In the genomic region with DNA sequence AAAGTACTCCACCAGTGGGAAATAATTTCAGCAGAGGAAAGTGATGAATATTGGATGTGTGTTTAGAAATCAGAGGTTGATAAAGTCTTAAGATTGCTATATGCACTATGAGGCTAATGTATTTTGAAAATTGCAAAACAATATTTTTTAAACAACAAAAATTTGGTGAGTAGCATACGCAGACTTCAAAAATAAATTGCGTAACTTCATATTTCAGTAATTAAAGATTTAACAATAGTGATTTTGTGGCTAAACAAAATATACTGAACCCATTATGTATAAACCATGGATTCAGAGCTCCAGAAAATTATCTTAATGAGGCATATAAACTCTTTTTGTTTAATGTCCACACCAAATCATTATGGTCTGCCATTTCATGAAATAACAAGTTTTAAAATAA, we compare ENCODE assay signal across 18 cellular contexts. TPM values are rescaled to one million over a fixed set of nuclear protein-coding genes. Genes with fewer than 3 reads are reported as not detected.
DNase-seq lines count a peak whose midpoint lies in the region; ATAC-seq, FAIRE-seq and TF ChIP-seq lines count a peak whose summit lies in the region.
"Had no signal": no experiment of that assay in that cellular context is flagged by ENCODE, and none has a peak within 500 bp of the region (broad histone marks: within the 10 kb centered on the region; RNA-seq: fewer than 3 reads in every experiment).

No MANE protein-coding gene starts in this region.

- 99% methylated on average over 2 of the region's 2 CpGs for WGBS in HepG2 (ENCODE audit: low lambda C conversion rate)
- WGBS in right lobe of liver (ENCODE audit: insufficient coverage, low coverage, low lambda C conversion rate, missing lambda C conversion rate): 90% methylated on average over 2 of the region's 2 CpGs
- WGBS in GM23248 (ENCODE audit: low coverage in 1 of 2, low lambda C conversion rate in 2 of 2, missing lambda C conversion rate in 2 of 2), 2 experiments: 97 to 98% methylated on average over 2 of the region's 2 CpGs

- H3K27me3 Mint-ChIP-seq in stimulated activated naive CD8-positive, alpha-beta T cell treated with anti-CD3 and anti-CD28 coated beads, Interleukin-15, amount 100 ng/mL, for 72 hours: no peaks in the 10 kb centered on the region
- H3K27me3 Mint-ChIP-seq in osteocyte (ENCODE audit: unreplicated experiment): no peaks in the 10 kb centered on the region

- H3K27ac Mint-ChIP-seq in stimulated activated naive CD8-positive, alpha-beta T cell treated with anti-CD3 and anti-CD28 coated beads, Interleukin-15, amount 100 ng/mL, for 72 hours: no peak overlapping the region
- H3K27ac Mint-ChIP-seq in osteocyte (ENCODE audit: unreplicated experiment): no peak overlapping the region

- no peak overlapping the region for H2AFZ ChIP-seq in HepG2 (ENCODE audit: low read length)
- H2AFZ ChIP-seq in PC-9: no peak overlapping the region
- H2AFZ ChIP-seq in GM23248: no peak overlapping the region

- H4K20me1 ChIP-seq in HepG2 (ENCODE audit: insufficient read depth, low read length) (no peaks in the 10 kb centered on the region), PC-9 (ENCODE audit: insufficient read depth) (no peaks in the 10 kb centered on the region), GM23248 (ENCODE audit: insufficient read depth) (no peaks in the 10 kb centered on the region)

- H3K9ac ChIP-seq in HepG2 (ENCODE audit: insufficient read depth, low read depth, low read length) (no peak overlapping the region), GM23248 (no peak overlapping the region)
- H3K9ac ChIP-seq: BLaER1 treated with 17β-estradiol and CSF1 and Interleukin-3, amounts not matched to agents 10 nM and 100 nM had no signal

- H3K79me2 ChIP-seq in HepG2 (ENCODE audit: insufficient read depth, low read length) (peaks cover 23% of the 10 kb centered on the region), PC-9 (ENCODE audit: low read depth) (peaks cover 17% of the 10 kb centered on the region), GM23248 (ENCODE audit: insufficient read depth) (peaks cover 12% of the 10 kb centered on the region)

- H3K27me3 ChIP-seq in HepG2 (ENCODE audit: control insufficient read depth in 1 of 2, insufficient read depth in 2 of 2, low read length in 2 of 2) (no peaks in the 10 kb centered on the region; a peak in 1 of 5 replicates), right lobe of liver (no peaks in the 10 kb centered on the region), PC-9 (ENCODE audit: insufficient read depth, low read depth) (no peaks in the 10 kb centered on the region), GM23248 (replicated peaks; ENCODE audit: insufficient read depth) (no peaks in the 10 kb centered on the region)

- BruUV-seq in HepG2 (replicated peaks; lab: Mats Ljungman, UMichigan): no TSS peak
- BruUV-seq in PC-9 (replicated peaks; lab: Mats Ljungman, UMichigan): no TSS peak

- no peaks in the 10 kb centered on the region for H3K9me3 Mint-ChIP-seq in stimulated activated naive CD8-positive, alpha-beta T cell treated with anti-CD3 and anti-CD28 coated beads, Interleukin-15, amount 100 ng/mL, for 72 hours
- no peaks in the 10 kb centered on the region for H3K9me3 Mint-ChIP-seq in osteocyte (ENCODE audit: unreplicated experiment)

- in situ Hi-C loops in HepG2 (cut with HindIII; ENCODE audit: extremely low pct_ligation_motif_present, low pct_unique_long_range_greater_than_20kb): no loop called here
- in situ Hi-C loops in GM23248 (cut with MboI): no loop called here

- CTCF ChIA-PET in HepG2 (lab: Yijun Ruan, JAX; ENCODE audit: low intra/inter-chr PET ratio, low total read pairs): no interaction called here
- CTCF ChIA-PET in PC-9 (lab: Charles Lee): no interaction called here

- POLR2A ChIA-PET in HepG2 (lab: Yijun Ruan, JAX) (no interaction called here), PC-9 (lab: Charles Lee; ENCODE audit: unreplicated experiment) (no interaction called here)

- H3K4me2 ChIP-seq in HepG2 (ENCODE audit: low read depth, low read length) (no peak overlapping the region), PC-9 (0 out of 2 replicates have a peak overlapping the region, but pooled peaks have one; percentile 61), GM23248 (ENCODE audit: unreplicated experiment) (no peak overlapping the region)

- H3K9me3 ChIP-seq in HepG2 (ENCODE audit: low read length): no peaks in the 10 kb centered on the region
- no peaks in the 10 kb centered on the region for H3K9me3 ChIP-seq in right lobe of liver
- H3K9me3 ChIP-seq in PC-9 (ENCODE audit: insufficient read depth, low read depth): no peaks in the 10 kb centered on the region
- no peaks in the 10 kb centered on the region for H3K9me3 ChIP-seq in GM23248 (ENCODE audit: low read depth)
- H3K9me3 ChIP-seq: BLaER1 treated with 17β-estradiol and CSF1 and Interleukin-3, amounts not matched to agents 10 nM and 100 nM; HAP-1; SJCRH30 had no signal

- H3F3A ChIP-seq in PC-9 (ENCODE audit: insufficient read depth, low read depth) (no peaks in the 10 kb centered on the region), GM23248 (ENCODE audit: insufficient read depth) (peaks cover 9% of the 10 kb centered on the region; the same call in 1 of the 2 replicates)

- H3K9me2 ChIP-seq in PC-9 (ENCODE audit: insufficient read depth): no peaks in the 10 kb centered on the region
- H3K9me2 ChIP-seq in GM23248 (ENCODE audit: insufficient read depth): no peaks in the 10 kb centered on the region

- H3K36me3 ChIP-seq in HepG2 (replicated peaks in 1 of 2; ENCODE audit: control insufficient read depth in 1 of 2, insufficient read depth in 2 of 2, low read length in 2 of 2) (no peaks in the 10 kb centered on the region), right lobe of liver (no peaks in the 10 kb centered on the region), PC-9 (ENCODE audit: low read depth) (no peaks in the 10 kb centered on the region), GM23248 (ENCODE audit: low read depth) (no peaks in the 10 kb centered on the region)
- H3K36me3 ChIP-seq: BLaER1 treated with 17β-estradiol and CSF1 and Interleukin-3, amounts not matched to agents 10 nM and 100 nM; HAP-1; SJCRH30 had no signal

- ATAC-seq in HepG2 (no peak), right lobe of liver (no peak)
- no peak for ATAC-seq in stimulated activated naive CD8-positive, alpha-beta T cell treated with anti-CD3 and anti-CD28 coated beads, Interleukin-15, amount 100 ng/mL, for 72 hours
- ATAC-seq: PC-3 had no signal

- FAIRE-seq in HepG2 (lab: Jason Lieb, UNC): no peak
- FAIRE-seq: HTR-8/SVneo had no signal

- DNase-seq in HepG2 (ENCODE audit: low spot score): no peak
- DNase-seq in right lobe of liver: no peak
- no peak for DNase-seq in PC-9
- DNase-seq in medulla oblongata (ENCODE audit: extremely low spot score): peak; percentile 1
- no peak for DNase-seq in T1000 (lab: John Stamatoyannopoulos, UW)
- DNase-seq in GM23248: no peak
- DNase-seq in stimulated activated naive CD8-positive, alpha-beta T cell treated with anti-CD3 and anti-CD28 coated beads, Interleukin-15, amount 100 ng/mL, for 72 hours: no peak
- DNase-seq in osteocyte (ENCODE audit: extremely low spot score, unreplicated experiment): no peak
- DNase-seq: DMS79 treated with DMSO at 0.1 percent for 48 hours, NCI-H1105 treated with DMSO at 0.1 percent for 48 hours, NCI-H1694, NCI-H510A treated with DMSO at 0.1 percent for 48 hours, PC-3, SJCRH30 had no signal

- H3K36me3 Mint-ChIP-seq in osteocyte (ENCODE audit: unreplicated experiment): no peaks in the 10 kb centered on the region

- intact Hi-C loops in HepG2 (cut with micrococcal nuclease; ENCODE audit: unreplicated experiment) (loop anchor here (10.0 kb wide), 1 partner anchor 545 kb away; the partner anchor contains the start of gene FAM200B), right lobe of liver (cut with DNase I) (no loop called here), PC-9 (cut with micrococcal nuclease; ENCODE audit: unreplicated experiment) (loop anchor here (5.0 kb wide), 1 partner anchor 38 kb away; no protein-coding TSS in a partner anchor)

- no peak for TF ChIP-seq EP300 in HepG2 (IDR thresholded peaks at IDR 0.05; ENCODE audit: low read depth in 2 of 2, low read length in 2 of 2)
- TF ChIP-seq EP300 in HepG2 (CRISPR knock-in tag; IDR thresholded peaks at IDR 0.05; ENCODE audit: borderline replicate concordance): no peak

- H3K4me1 ChIP-seq in HepG2 (ENCODE audit: insufficient read depth, low read length) (peaks cover 21% of the 10 kb centered on the region), right lobe of liver (peaks cover 0 to 26% (median 2%) of the 10 kb centered on the region in 4 donors), PC-9 (replicated peaks; ENCODE audit: insufficient read depth) (peaks cover 10% of the 10 kb centered on the region; the same call in 1 of the 2 replicates), GM23248 (ENCODE audit: insufficient read depth) (peaks cover 26% of the 10 kb centered on the region)

- H3K4me1 Mint-ChIP-seq in stimulated activated naive CD8-positive, alpha-beta T cell treated with anti-CD3 and anti-CD28 coated beads, Interleukin-15, amount 100 ng/mL, for 72 hours: peaks cover 50% of the 10 kb centered on the region
- H3K4me1 Mint-ChIP-seq in osteocyte (ENCODE audit: unreplicated experiment): peaks cover 17% of the 10 kb centered on the region

- H3K4me3 ChIP-seq in HepG2 (replicated peaks in 1 of 3; ENCODE audit: insufficient read depth in 1 of 3, low read depth in 2 of 3, low read length in 3 of 3) (no peak overlapping the region), right lobe of liver (no peak overlapping the region), PC-9 (no peak overlapping the region), GM23248 (no peak overlapping the region)
- H3K4me3 ChIP-seq: HAP-1, SJCRH30 had no signal

- H3K4me3 Mint-ChIP-seq in stimulated activated naive CD8-positive, alpha-beta T cell treated with anti-CD3 and anti-CD28 coated beads, Interleukin-15, amount 100 ng/mL, for 72 hours: no peak overlapping the region
- no peak overlapping the region for H3K4me3 Mint-ChIP-seq in osteocyte (ENCODE audit: unreplicated experiment)

- no peak for TF ChIP-seq CTCF in HepG2 (CRISPR knock-in tag; IDR thresholded peaks at IDR 0.05)
- no peak for TF ChIP-seq CTCF in right lobe of liver (IDR thresholded peaks at IDR 0.05)
- TF ChIP-seq CTCF in PC-9 (conservative IDR thresholded peaks at IDR 0.05): no peak
- TF ChIP-seq CTCF in osteocyte (IDR thresholded peaks at IDR 0.05): no peak

- TF ChIP-seq POLR2A in HepG2 (IDR thresholded peaks at IDR 0.05; ENCODE audit: insufficient read depth in 1 of 2, low read depth in 2 of 2, low read length in 2 of 2) (no peak), right lobe of liver (IDR thresholded peaks at IDR 0.05) (no peak)

- TF ChIP-seq RAD21 in HepG2 (CRISPR knock-in tag; IDR thresholded peaks at IDR 0.05): no peak

- H3K27ac ChIP-seq in HepG2 (ENCODE audit: extremely low read length, insufficient read depth, low read length) (no peak overlapping the region), right lobe of liver (no peak overlapping the region), PC-9 (no peak overlapping the region), GM23248 (no peak overlapping the region)
- H3K27ac ChIP-seq: RWPE1, SJCRH30 had no signal

RNA-seq across cellular contexts. Expression of gene TAPT1, which starts 3.3 kb away (rescaled TPM):
- total RNA-seq in HepG2 (2016; rRNA removed; fragmentation: Illumina TruSeq; extraction: Trizol) (16.3 and 24.5 TPM in 2 replicates), right lobe of liver (10 to 100 TPM; 10.8 to 57.3 (median 40.1) TPM), PC-9 (2021) (13.0 and 13.8 TPM in 2 replicates), osteocyte (31.7 and 32.3 TPM in 2 replicates)
- total RNA-seq in HepG2 (2016; cell fraction: cytosol; rRNA removed; fragmentation: Illumina TruSeq; extraction: Trizol; ENCODE audit: low read depth): 3.1 and 5.0 TPM in 2 replicates
- 11.6 and 24.9 TPM in 2 replicates for total RNA-seq in HepG2 (2016; cell fraction: insoluble cytoplasmic fraction; rRNA removed; fragmentation: Illumina TruSeq; extraction: Trizol)
- 10.7 and 11.1 TPM in 2 replicates for total RNA-seq in HepG2 (2016; cell fraction: membrane; rRNA removed; fragmentation: Illumina TruSeq; extraction: Trizol)
- total RNA-seq in HepG2 (2016; cell fraction: nucleus; rRNA removed; fragmentation: Illumina TruSeq; extraction: Trizol): 37.3 and 37.6 TPM in 2 replicates
- polyA plus RNA-seq in HepG2 (2011; rRNA removed) (23.3 and 25.3 TPM in 2 replicates), GM23248 (2016; fragmentation: Nextera tagmentation; extraction: Ambion mirVana) (7.8 and 9.7 TPM in 2 replicates)
- 8.3 and 13.6 TPM in 2 replicates for polyA plus RNA-seq in HepG2 (2011; cell fraction: cytosol; rRNA removed)
- 30.6 and 35.1 TPM in 2 replicates for polyA plus RNA-seq in HepG2 (2011; cell fraction: nucleus; rRNA removed)
- polyA plus RNA-seq in HepG2 (2012): 19.8 and 24.0 TPM in 2 replicates
- 2.9 and 3.6 TPM in 2 replicates for polyA plus RNA-seq in HepG2 (2016; cell fraction: cytosol; fragmentation: Illumina TruSeq; extraction: Trizol; ENCODE audit: low read depth)
- polyA plus RNA-seq in HepG2 (2016; cell fraction: insoluble cytoplasmic fraction; fragmentation: Illumina TruSeq; extraction: Trizol; ENCODE audit: low read depth): 10.6 and 12.6 TPM in 2 replicates
- 6.8 and 7.3 TPM in 2 replicates for polyA plus RNA-seq in HepG2 (2016; cell fraction: membrane; fragmentation: Illumina TruSeq; extraction: Trizol; ENCODE audit: low read depth)
- 51.8 and 52.9 TPM in 2 replicates for polyA plus RNA-seq in HepG2 (2016; cell fraction: nucleus; fragmentation: Illumina TruSeq; extraction: Trizol; ENCODE audit: insufficient read depth, low read depth)
- polyA minus RNA-seq in HepG2 (2011; rRNA and poly(A)+ RNA removed; ENCODE audit: low replicate concordance): 15.2 and 37.2 TPM in 2 replicates
- 17.0 and 19.9 TPM in 2 replicates for polyA minus RNA-seq in HepG2 (2011; cell fraction: cytosol; rRNA and poly(A)+ RNA removed)
- polyA minus RNA-seq in HepG2 (2011; cell fraction: nucleus; rRNA and poly(A)+ RNA removed): 102 TPM in 2 replicates
- 13.2 and 16.8 TPM in 2 replicates for total RNA-seq in GM23248 (2014; rRNA removed; shearing (Covaris generic))

Comparison
In these comparisons a context has a peak if more than half of its experiments do, and no peak if none do; other contexts are left out.
1. intact Hi-C loops: an anchor here in HepG2 (10.0 kb wide) and PC-9 (5.0 kb wide); none called in right lobe of liver.